ENCODE assay signal across 22 cellular contexts in genomic region chr4:69934150-69934549, GRCh38. TPM values are rescaled to one million over a fixed set of nuclear protein-coding genes. Genes with fewer than 3 reads are reported as not detected.
DNase-seq lines count a peak whose midpoint lies in the region; ATAC-seq, FAIRE-seq and TF ChIP-seq lines count a peak whose summit lies in the region.
"Had no signal": no experiment of that assay in that cellular context is flagged by ENCODE, and none has a peak within 500 bp of the region (broad histone marks: within the 10 kb centered on the region; RNA-seq: fewer than 3 reads in every experiment).

No MANE protein-coding gene starts in this region.

- TF ChIP-seq RAD21 in K562 (CRISPR knock-in tag; conservative IDR thresholded peaks at IDR 0.05 in 1 of 2, IDR thresholded peaks at IDR 0.05 in 1 of 2), result no peak
- no peak for TF ChIP-seq RAD21 in HepG2 (CRISPR knock-in tag; IDR thresholded peaks at IDR 0.05)

- H3K27me3 Mint-ChIP-seq in activated CD8-positive, alpha-beta memory T cell treated with anti-CD3 and anti-CD28 coated beads, Interleukin-2, amount 10 ng/mL, durations not matched to agents 7 days and 5 days, result no peaks in the 10 kb centered on the region
- H3K27me3 Mint-ChIP-seq: CD4-positive, alpha-beta memory T cell; IgD-negative memory B cell had no signal

- BruUV-seq in K562 (replicated peaks; lab: Mats Ljungman, UMichigan) (no TSS peak), HepG2 (replicated peaks; lab: Mats Ljungman, UMichigan) (no TSS peak)

- no peak for TF ChIP-seq EP300 in K562 (IDR thresholded peaks at IDR 0.05; ENCODE audit: low read length)
- no peak for TF ChIP-seq EP300 in HepG2 (IDR thresholded peaks at IDR 0.05; ENCODE audit: low read depth in 2 of 2, low read length in 2 of 2)
- TF ChIP-seq EP300 in HepG2 (CRISPR knock-in tag; IDR thresholded peaks at IDR 0.05; ENCODE audit: borderline replicate concordance), result no peak

- TF ChIP-seq POLR2A in K562 (conservative IDR thresholded peaks at IDR 0.05) (no peak), HepG2 (IDR thresholded peaks at IDR 0.05; ENCODE audit: insufficient read depth in 1 of 2, low read depth in 2 of 2, low read length in 2 of 2) (no peak)

- H3K4me1 Mint-ChIP-seq in activated CD8-positive, alpha-beta memory T cell treated with anti-CD3 and anti-CD28 coated beads, Interleukin-2, amount 10 ng/mL, durations not matched to agents 7 days and 5 days, result no peaks in the 10 kb centered on the region
- H3K4me1 Mint-ChIP-seq: CD14-positive monocyte; CD4-positive, alpha-beta memory T cell; IgD-negative memory B cell had no signal

- intact Hi-C loops in K562 (cut with micrococcal nuclease), result no loop called here
- intact Hi-C loops in HepG2 (cut with micrococcal nuclease; ENCODE audit: unreplicated experiment), result no loop called here

- H4K20me1 ChIP-seq in K562 (replicated peaks; ENCODE audit: control insufficient read depth, insufficient read depth, low read length) (no peaks in the 10 kb centered on the region), HepG2 (ENCODE audit: insufficient read depth, low read length) (no peaks in the 10 kb centered on the region)
- H4K20me1 ChIP-seq: BLaER1 had no signal

- WGBS in K562 (ENCODE audit: insufficient coverage, low coverage, missing lambda C conversion rate), result 0% methylated on average over 4 of the region's 4 CpGs
- 86% methylated on average over 4 of the region's 4 CpGs for WGBS in HepG2 (ENCODE audit: low lambda C conversion rate)

- H3K4me2 ChIP-seq in K562 (ENCODE audit: insufficient read depth, low read length) (no peak overlapping the region), HepG2 (ENCODE audit: low read depth, low read length) (no peak overlapping the region)
- H3K4me2 ChIP-seq: BLaER1 had no signal

- FAIRE-seq in K562 (lab: Jason Lieb, UNC) (no peak), HepG2 (lab: Jason Lieb, UNC) (no peak)
- FAIRE-seq: H54 had no signal

- H3K4me1 ChIP-seq in K562 (replicated peaks in 1 of 2; ENCODE audit: control insufficient read depth in 2 of 2, insufficient read depth in 2 of 2, low read length in 2 of 2), result no peaks in the 10 kb centered on the region
- peaks cover 6% of the 10 kb centered on the region for H3K4me1 ChIP-seq in HepG2 (ENCODE audit: insufficient read depth, low read length)
- no peaks in the 10 kb centered on the region for H3K4me1 ChIP-seq in right atrium auricular region
- H3K4me1 ChIP-seq: BLaER1 had no signal

- H3K9ac ChIP-seq in K562 (ENCODE audit: insufficient read depth in 1 of 2, low read depth in 2 of 2, low read length in 2 of 2) (no peak overlapping the region), HepG2 (ENCODE audit: insufficient read depth, low read depth, low read length) (no peak overlapping the region)
- H3K9ac ChIP-seq: BLaER1 had no signal

- H3K9me1 ChIP-seq in K562 (ENCODE audit: control insufficient read depth, insufficient read depth, low read length), result no peaks in the 10 kb centered on the region

- H3K36me3 Mint-ChIP-seq in activated CD8-positive, alpha-beta memory T cell treated with anti-CD3 and anti-CD28 coated beads, Interleukin-2, amount 10 ng/mL, durations not matched to agents 7 days and 5 days, result no peaks in the 10 kb centered on the region
- H3K36me3 Mint-ChIP-seq: CD14-positive monocyte; CD4-positive, alpha-beta memory T cell; IgD-negative memory B cell had no signal

- H3K4me3 ChIP-seq in K562, result no peak overlapping the region
- no peak overlapping the region for H3K4me3 ChIP-seq in HepG2 (replicated peaks in 1 of 3; ENCODE audit: insufficient read depth in 1 of 3, low read depth in 2 of 3, low read length in 3 of 3)
- H3K4me3 ChIP-seq in right atrium auricular region, result no peak overlapping the region
- H3K4me3 ChIP-seq: BLaER1 had no signal

- H3K27me3 ChIP-seq in K562 (ENCODE audit: control insufficient read depth in 2 of 2, insufficient read depth in 2 of 2, low read length in 2 of 2), result no peaks in the 10 kb centered on the region
- no peaks in the 10 kb centered on the region for H3K27me3 ChIP-seq in HepG2 (ENCODE audit: control insufficient read depth in 1 of 2, insufficient read depth in 2 of 2, low read length in 2 of 2)
- H3K27me3 ChIP-seq in right atrium auricular region, result no peaks in the 10 kb centered on the region
- H3K27me3 ChIP-seq: BLaER1 had no signal

- H3K36me3 ChIP-seq in K562 (ENCODE audit: control insufficient read depth, insufficient read depth, low read length) (no peaks in the 10 kb centered on the region), HepG2 (replicated peaks in 1 of 2; ENCODE audit: control insufficient read depth in 1 of 2, insufficient read depth in 2 of 2, low read length in 2 of 2) (no peaks in the 10 kb centered on the region), right atrium auricular region (no peaks in the 10 kb centered on the region)
- H3K36me3 ChIP-seq: BLaER1 had no signal

- H3K27ac ChIP-seq in K562 (ENCODE audit: extremely low read depth, low read depth, low read length), result no peak overlapping the region
- no peak overlapping the region for H3K27ac ChIP-seq in HepG2 (ENCODE audit: extremely low read length, insufficient read depth, low read length)
- no peak overlapping the region for H3K27ac ChIP-seq in right atrium auricular region
- H3K27ac ChIP-seq: 22Rv1, BLaER1, HL-60 had no signal

- no peak overlapping the region for H3K4me3 Mint-ChIP-seq in activated CD8-positive, alpha-beta memory T cell treated with anti-CD3 and anti-CD28 coated beads, Interleukin-2, amount 10 ng/mL, durations not matched to agents 7 days and 5 days
- H3K4me3 Mint-ChIP-seq: CD14-positive monocyte; CD4-positive, alpha-beta memory T cell; IgD-negative memory B cell had no signal

- no peaks in the 10 kb centered on the region for H3K9me3 Mint-ChIP-seq in activated CD8-positive, alpha-beta memory T cell treated with anti-CD3 and anti-CD28 coated beads, Interleukin-2, amount 10 ng/mL, durations not matched to agents 7 days and 5 days (ENCODE audit: low read depth)
- H3K9me3 Mint-ChIP-seq: CD14-positive monocyte; CD4-positive, alpha-beta memory T cell; IgD-negative memory B cell had no signal

- H3K79me2 ChIP-seq in K562 (ENCODE audit: control insufficient read depth, insufficient read depth, low read length) (no peaks in the 10 kb centered on the region), HepG2 (ENCODE audit: insufficient read depth, low read length) (no peaks in the 10 kb centered on the region)

- DNase-seq in NCI-H510A treated with DMSO at 0.1 percent for 48 hours (lab: John Stamatoyannopoulos, UW) (peak; percentile 19), NCI-H510A (lab: John Stamatoyannopoulos, UW) (no peak), K562 (ENCODE audit: extremely low read depth in 1 of 4, low spot score in 3 of 4) (no peak), HepG2 (ENCODE audit: low spot score) (no peak), right atrium auricular region (ENCODE audit: low spot score) (no peak), superior temporal gyrus (ENCODE audit: extremely low spot score) (no peak)
- DNase-seq in activated CD8-positive, alpha-beta memory T cell treated with anti-CD3 and anti-CD28 coated beads, Interleukin-2, amount 10 ng/mL, durations not matched to agents 7 days and 5 days, result no peak
- DNase-seq: Calu3; CD4-positive, alpha-beta memory T cell; DMS79 treated with DMSO at 0.1 percent for 48 hours; GF-D8; HCEC 1CT; KG1 had no signal

- no peak for ATAC-seq in K562
- no peak for ATAC-seq in HepG2
- no peak for ATAC-seq in activated CD8-positive, alpha-beta memory T cell treated with anti-CD3 and anti-CD28 coated beads, Interleukin-2, amount 10 ng/mL, durations not matched to agents 7 days and 5 days

- in situ Hi-C loops in K562 (cut with MboI), result no loop called here
- in situ Hi-C loops in HepG2 (cut with HindIII; ENCODE audit: extremely low pct_ligation_motif_present, low pct_unique_long_range_greater_than_20kb), result no loop called here

- H3K27ac Mint-ChIP-seq in activated CD8-positive, alpha-beta memory T cell treated with anti-CD3 and anti-CD28 coated beads, Interleukin-2, amount 10 ng/mL, durations not matched to agents 7 days and 5 days, result no peak overlapping the region
- H3K27ac Mint-ChIP-seq: CD14-positive monocyte; CD4-positive, alpha-beta memory T cell; IgD-negative memory B cell had no signal

- POLR2A ChIA-PET in K562 (lab: Yijun Ruan, JAX), result no interaction called here
- POLR2A ChIA-PET in HepG2 (lab: Yijun Ruan, JAX), result no interaction called here

- H2AFZ ChIP-seq in K562 (ENCODE audit: low read depth, low read length) (no peak overlapping the region), HepG2 (ENCODE audit: low read length) (no peak overlapping the region)

- CTCF ChIA-PET in K562 (lab: Yijun Ruan, JAX; ENCODE audit: low intra/inter-chr PET ratio) (no interaction called here), HepG2 (lab: Yijun Ruan, JAX; ENCODE audit: low intra/inter-chr PET ratio, low total read pairs) (no interaction called here)
- CTCF ChIA-PET in activated CD8-positive, alpha-beta memory T cell treated with anti-CD3 and anti-CD28 coated beads, Interleukin-2, amount 10 ng/mL, durations not matched to agents 7 days and 5 days (lab: Charles Lee), result no interaction called here

- no peaks in the 10 kb centered on the region for H3K9me3 ChIP-seq in K562 (replicated peaks; ENCODE audit: control insufficient read depth, insufficient read depth, low read depth, low read length)
- no peaks in the 10 kb centered on the region for H3K9me3 ChIP-seq in HepG2 (ENCODE audit: low read length)
- H3K9me3 ChIP-seq in right atrium auricular region, result no peaks in the 10 kb centered on the region
- H3K9me3 ChIP-seq: BLaER1 had no signal

- TF ChIP-seq CTCF in K562 (IDR thresholded peaks at IDR 0.05 in 2 of 3, conservative IDR thresholded peaks at IDR 0.05 in 1 of 3; ENCODE audit: insufficient read depth in 2 of 3, low read depth in 1 of 3, low read length in 3 of 3) (no peak), HepG2 (CRISPR knock-in tag; IDR thresholded peaks at IDR 0.05) (no peak), right atrium auricular region (IDR thresholded peaks at IDR 0.05) (no peak)

RNA-seq across cellular contexts. Expression of gene CSN1S1, which starts 3.3 kb away (rescaled TPM):
- total RNA-seq in K562 (2011; cell fraction: chromatin; rRNA removed; ENCODE audit: low replicate concordance), result not detected in 2 replicates
- not detected in 2 replicates for total RNA-seq in K562 (2011; cell fraction: nucleolus; rRNA removed)
- not detected in 2 replicates for total RNA-seq in K562 (2011; cell fraction: nucleoplasm; rRNA removed)
- not detected in 2 replicates for total RNA-seq in K562 (2014; rRNA removed)
- not detected in 2 replicates for total RNA-seq in K562 (2014; rRNA removed; fragmentation: Illumina TruSeq; extraction: Trizol)
- total RNA-seq in K562 (2015; rRNA removed; fragmentation: Illumina TruSeq; extraction: Trizol), result not detected in 2 replicates
- not detected in 2 replicates for total RNA-seq in K562 (2021)
- polyA plus RNA-seq in K562 (2011; rRNA removed), result not detected in 2 replicates
- polyA plus RNA-seq in K562 (2011; cell fraction: cytosol; rRNA removed), result not detected in 2 replicates
- polyA plus RNA-seq in K562 (2011; cell fraction: nucleus; rRNA removed), result not detected in 2 replicates
- polyA plus RNA-seq in K562 (2012), result not detected in 2 replicates
- polyA plus RNA-seq in K562 (2014; fragmentation: Illumina TruSeq; extraction: Trizol), result not detected in 2 replicates
- polyA plus RNA-seq in K562 (2014; fragmentation: Nextera tagmentation; extraction: Ambion mirVana), result not detected
- not detected in 2 replicates for polyA plus RNA-seq in K562 (2014; rRNA removed)
- not detected in 2 replicates for polyA minus RNA-seq in K562 (2011; rRNA and poly(A)+ RNA removed)
- not detected in 2 replicates for polyA minus RNA-seq in K562 (2011; cell fraction: cytosol; rRNA and poly(A)+ RNA removed)
- polyA minus RNA-seq in K562 (2011; cell fraction: nucleus; rRNA and poly(A)+ RNA removed), result not detected in 2 replicates
- not detected in 2 replicates for total RNA-seq in HepG2 (2016; rRNA removed; fragmentation: Illumina TruSeq; extraction: Trizol)
- not detected in 2 replicates for total RNA-seq in HepG2 (2016; cell fraction: cytosol; rRNA removed; fragmentation: Illumina TruSeq; extraction: Trizol; ENCODE audit: low read depth)
- total RNA-seq in HepG2 (2016; cell fraction: insoluble cytoplasmic fraction; rRNA removed; fragmentation: Illumina TruSeq; extraction: Trizol), result not detected in 2 replicates
- total RNA-seq in HepG2 (2016; cell fraction: membrane; rRNA removed; fragmentation: Illumina TruSeq; extraction: Trizol), result not detected in 2 replicates
- total RNA-seq in HepG2 (2016; cell fraction: nucleus; rRNA removed; fragmentation: Illumina TruSeq; extraction: Trizol), result not detected in 2 replicates
- not detected in 2 replicates for polyA plus RNA-seq in HepG2 (2011; rRNA removed)
- polyA plus RNA-seq in HepG2 (2011; cell fraction: cytosol; rRNA removed), result 0.12 TPM in 1 of 2 replicates, not detected in the other
- polyA plus RNA-seq in HepG2 (2011; cell fraction: nucleus; rRNA removed), result not detected in 2 replicates
- not detected in 2 replicates for polyA plus RNA-seq in HepG2 (2012)
- not detected in 2 replicates for polyA plus RNA-seq in HepG2 (2016; cell fraction: cytosol; fragmentation: Illumina TruSeq; extraction: Trizol; ENCODE audit: low read depth)
- polyA plus RNA-seq in HepG2 (2016; cell fraction: insoluble cytoplasmic fraction; fragmentation: Illumina TruSeq; extraction: Trizol; ENCODE audit: low read depth), result not detected in 2 replicates
- not detected in 2 replicates for polyA plus RNA-seq in HepG2 (2016; cell fraction: membrane; fragmentation: Illumina TruSeq; extraction: Trizol; ENCODE audit: low read depth)
- not detected in 2 replicates for polyA plus RNA-seq in HepG2 (2016; cell fraction: nucleus; fragmentation: Illumina TruSeq; extraction: Trizol; ENCODE audit: insufficient read depth, low read depth)
- polyA minus RNA-seq in HepG2 (2011; rRNA and poly(A)+ RNA removed; ENCODE audit: low replicate concordance), result not detected in 2 replicates
- not detected in 2 replicates for polyA minus RNA-seq in HepG2 (2011; cell fraction: cytosol; rRNA and poly(A)+ RNA removed)
- not detected in 2 replicates for polyA minus RNA-seq in HepG2 (2011; cell fraction: nucleus; rRNA and poly(A)+ RNA removed)
- total RNA-seq in right atrium auricular region, result not detected
- total RNA-seq in activated CD8-positive, alpha-beta memory T cell treated with anti-CD3 and anti-CD28 coated beads, Interleukin-2, amount 10 ng/mL, durations not matched to agents 7 days and 5 days, result not detected
- total RNA-seq: A673; Calu3; CD4-positive, alpha-beta memory T cell; HT1080 had no signal
- polyA plus RNA-seq: AG04450; CD14-positive monocyte; CD4-positive, alpha-beta memory T cell; IgD-negative memory B cell had no signal

RNA-seq across cellular contexts. Expression of gene CSN2, which starts 31.4 kb away (rescaled TPM):
- not detected in 2 replicates for total RNA-seq in K562 (2011; cell fraction: chromatin; rRNA removed; ENCODE audit: low replicate concordance)
- not detected in 2 replicates for total RNA-seq in K562 (2011; cell fraction: nucleolus; rRNA removed)
- total RNA-seq in K562 (2011; cell fraction: nucleoplasm; rRNA removed), result not detected in 2 replicates
- total RNA-seq in K562 (2014; rRNA removed), result not detected in 2 replicates
- total RNA-seq in K562 (2014; rRNA removed; fragmentation: Illumina TruSeq; extraction: Trizol), result not detected in 2 replicates
- total RNA-seq in K562 (2015; rRNA removed; fragmentation: Illumina TruSeq; extraction: Trizol), result not detected in 2 replicates
- total RNA-seq in K562 (2021), result not detected in 2 replicates
- polyA plus RNA-seq in K562 (2011; rRNA removed), result not detected in 2 replicates
- not detected in 2 replicates for polyA plus RNA-seq in K562 (2011; cell fraction: cytosol; rRNA removed)
- not detected in 2 replicates for polyA plus RNA-seq in K562 (2011; cell fraction: nucleus; rRNA removed)
- not detected in 2 replicates for polyA plus RNA-seq in K562 (2012)
- not detected in 2 replicates for polyA plus RNA-seq in K562 (2014; fragmentation: Illumina TruSeq; extraction: Trizol)
- not detected for polyA plus RNA-seq in K562 (2014; fragmentation: Nextera tagmentation; extraction: Ambion mirVana)
- not detected in 2 replicates for polyA plus RNA-seq in K562 (2014; rRNA removed)
- not detected in 2 replicates for polyA minus RNA-seq in K562 (2011; rRNA and poly(A)+ RNA removed)
- polyA minus RNA-seq in K562 (2011; cell fraction: cytosol; rRNA and poly(A)+ RNA removed), result not detected in 2 replicates
- polyA minus RNA-seq in K562 (2011; cell fraction: nucleus; rRNA and poly(A)+ RNA removed), result not detected in 2 replicates
- total RNA-seq in HepG2 (2016; rRNA removed; fragmentation: Illumina TruSeq; extraction: Trizol), result not detected in 2 replicates
- total RNA-seq in HepG2 (2016; cell fraction: cytosol; rRNA removed; fragmentation: Illumina TruSeq; extraction: Trizol; ENCODE audit: low read depth), result not detected in 2 replicates
- total RNA-seq in HepG2 (2016; cell fraction: insoluble cytoplasmic fraction; rRNA removed; fragmentation: Illumina TruSeq; extraction: Trizol), result not detected in 2 replicates
- not detected in 2 replicates for total RNA-seq in HepG2 (2016; cell fraction: membrane; rRNA removed; fragmentation: Illumina TruSeq; extraction: Trizol)
- not detected in 2 replicates for total RNA-seq in HepG2 (2016; cell fraction: nucleus; rRNA removed; fragmentation: Illumina TruSeq; extraction: Trizol)
- 0.15 TPM in 1 of 2 replicates, not detected in the other for polyA plus RNA-seq in HepG2 (2011; rRNA removed)
- 0.15 TPM in 1 of 2 replicates, not detected in the other for polyA plus RNA-seq in HepG2 (2011; cell fraction: cytosol; rRNA removed)
- 0.21 and 0.29 TPM in 2 replicates for polyA plus RNA-seq in HepG2 (2011; cell fraction: nucleus; rRNA removed)
- 0.31 TPM in 1 of 2 replicates, not detected in the other for polyA plus RNA-seq in HepG2 (2012)
- not detected in 2 replicates for polyA plus RNA-seq in HepG2 (2016; cell fraction: cytosol; fragmentation: Illumina TruSeq; extraction: Trizol; ENCODE audit: low read depth)
- polyA plus RNA-seq in HepG2 (2016; cell fraction: insoluble cytoplasmic fraction; fragmentation: Illumina TruSeq; extraction: Trizol; ENCODE audit: low read depth), result not detected in 2 replicates
- polyA plus RNA-seq in HepG2 (2016; cell fraction: membrane; fragmentation: Illumina TruSeq; extraction: Trizol; ENCODE audit: low read depth), result not detected in 2 replicates
- not detected in 2 replicates for polyA plus RNA-seq in HepG2 (2016; cell fraction: nucleus; fragmentation: Illumina TruSeq; extraction: Trizol; ENCODE audit: insufficient read depth, low read depth)
- polyA minus RNA-seq in HepG2 (2011; rRNA and poly(A)+ RNA removed; ENCODE audit: low replicate concordance), result not detected in 2 replicates
- polyA minus RNA-seq in HepG2 (2011; cell fraction: cytosol; rRNA and poly(A)+ RNA removed), result not detected in 2 replicates
- polyA minus RNA-seq in HepG2 (2011; cell fraction: nucleus; rRNA and poly(A)+ RNA removed), result not detected in 2 replicates
- total RNA-seq in right atrium auricular region, result not detected
- not detected for total RNA-seq in activated CD8-positive, alpha-beta memory T cell treated with anti-CD3 and anti-CD28 coated beads, Interleukin-2, amount 10 ng/mL, durations not matched to agents 7 days and 5 days
- total RNA-seq: A673; Calu3; CD4-positive, alpha-beta memory T cell; HT1080 had no signal
- polyA plus RNA-seq: AG04450; CD14-positive monocyte; CD4-positive, alpha-beta memory T cell; IgD-negative memory B cell had no signal
